In genomic region chr3:72346526-72346926, GRCh38 we compare ENCODE assay signal across 8 cellular contexts.
DNase-seq lines count a peak whose midpoint lies in the region; ATAC-seq, FAIRE-seq and TF ChIP-seq lines count a peak whose summit lies in the region.

No MANE protein-coding gene starts in this region.

- no peaks in the 10 kb centered on the region for H3K79me2 ChIP-seq in astrocyte (ENCODE audit: insufficient read depth, low read length)

- TF ChIP-seq EP300 in ovary (IDR thresholded peaks at IDR 0.05) = no peak

- peak overlapping the region; percentile 6 for H3K9ac ChIP-seq in astrocyte (ENCODE audit: low read length)

- H3K4me3 Mint-ChIP-seq in astrocyte (ENCODE audit: unreplicated experiment) = no peak overlapping the region

- no peaks in the 10 kb centered on the region for H3K36me3 ChIP-seq in astrocyte (ENCODE audit: insufficient read depth, low read length)
- H3K36me3 ChIP-seq in ovary = no peaks in the 10 kb centered on the region

- 50 to 73% (median 64%) methylated on average over 8 of the region's 8 CpGs for WGBS in ovary, 3 donors

- H3K27me3 ChIP-seq in astrocyte (ENCODE audit: insufficient read depth, low read length) (no peaks in the 10 kb centered on the region), ovary (no peaks in the 10 kb centered on the region)

- H3K27me3 Mint-ChIP-seq in astrocyte (ENCODE audit: low read depth, unreplicated experiment) = peaks cover 7% of the 10 kb centered on the region

- intact Hi-C loops in ovary (cut with DNase I) = no loop called here

- H3K4me1 Mint-ChIP-seq in astrocyte (ENCODE audit: low read depth, unreplicated experiment) = peaks cover 12% of the 10 kb centered on the region

- H3K4me1 ChIP-seq in astrocyte (ENCODE audit: insufficient read depth, low read length) (peaks cover 50% of the 10 kb centered on the region), ovary (ENCODE audit: insufficient read depth) (no peaks in the 10 kb centered on the region)

- H3K27ac ChIP-seq in astrocyte (ENCODE audit: low read depth, low read length) = peak overlapping the region; percentile 67
- H3K27ac ChIP-seq in ovary = no peak overlapping the region

- H3K4me3 ChIP-seq in astrocyte (ENCODE audit: insufficient read depth, low read depth, low read length) = no peak overlapping the region
- H3K4me3 ChIP-seq in ovary = no peak overlapping the region

- H3K9me3 ChIP-seq in astrocyte (ENCODE audit: insufficient read depth, low read depth, low read length) (no peaks in the 10 kb centered on the region), ovary (no peaks in the 10 kb centered on the region)

- no peak overlapping the region for H2AFZ ChIP-seq in astrocyte (ENCODE audit: low read depth, low read length)

- no peaks in the 10 kb centered on the region for H3K36me3 Mint-ChIP-seq in astrocyte (ENCODE audit: low read depth, unreplicated experiment)

- peak; percentile 41 for ATAC-seq in HG03460 (IDR thresholded peaks at IDR 0.05; ENCODE audit: unreplicated experiment)
- ATAC-seq in HG02642 (IDR thresholded peaks at IDR 0.05; ENCODE audit: poor library complexity, unreplicated experiment) = no peak

- DNase-seq in AML-193 (lab: John Stamatoyannopoulos, UW) = peak; percentile 86 to 90
- peak; percentile 99 for DNase-seq in astrocyte (ENCODE audit: low read depth)
- peak; percentile 35 to 93 for DNase-seq in lung microvascular endothelial cell (ENCODE audit: low read depth in 2 of 2)
- no peak for DNase-seq in GM19239 (ENCODE audit: insufficient read length, low spot score)
- no peak for DNase-seq in ovary
- DNase-seq in activated gamma-delta T cell treated with Interleukin-2 at 50 U/mL for 16 hours = no peak

- H3K9me3 Mint-ChIP-seq in astrocyte (ENCODE audit: unreplicated experiment) = no peaks in the 10 kb centered on the region

- no peaks in the 10 kb centered on the region for H4K20me1 ChIP-seq in astrocyte (ENCODE audit: insufficient read depth, low read length)

- TF ChIP-seq CTCF in astrocyte (IDR thresholded peaks at IDR 0.05; ENCODE audit: insufficient read depth, low read depth, low read length) (no peak), ovary (IDR thresholded peaks at IDR 0.05) (no peak)

- H3K27ac Mint-ChIP-seq in astrocyte (ENCODE audit: unreplicated experiment) = peak overlapping the region; percentile 55

- FAIRE-seq in astrocyte (lab: Jason Lieb, UNC) (peak; percentile 98), GM19239 (lab: Jason Lieb, UNC) (no peak)

- no peak for TF ChIP-seq POLR2A in ovary (IDR thresholded peaks at IDR 0.05)

- peak overlapping the region; percentile 37 for H3K4me2 ChIP-seq in astrocyte (ENCODE audit: low read length)

Comparison
In these comparisons a context has a peak if more than half of its experiments do, and no peak if none do; other contexts are left out.
1. DNase-seq: peak in AML-193 (2 of 2), astrocyte (single experiment) and lung microvascular endothelial cell (2 of 2); none in GM19239 (single experiment), ovary (0 of 5) and activated gamma-delta T cell treated with Interleukin-2 at 50 U/mL for 16 hours (single experiment).